16 cellular contexts compared by ENCODE assay signal in the genomic region with DNA sequence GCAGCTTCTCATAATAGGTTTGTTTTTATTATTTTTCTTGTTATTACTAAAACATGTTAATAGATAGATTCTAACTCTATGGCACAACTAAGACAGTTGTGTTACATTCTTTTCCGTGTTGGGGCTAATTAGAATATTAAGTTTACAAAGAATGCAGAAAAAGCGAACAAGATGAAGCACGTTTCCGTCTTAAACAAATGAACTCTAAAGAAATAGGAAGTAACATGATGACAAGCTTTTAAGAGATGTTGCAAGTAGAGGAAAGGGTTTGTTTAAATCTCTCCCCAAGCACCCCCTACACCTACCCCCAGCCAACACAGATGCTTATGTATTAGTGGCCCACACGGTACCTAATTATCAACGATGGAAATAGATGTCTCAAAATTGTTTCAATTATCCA.
"Had no signal": no experiment of that assay in that cellular context is flagged by ENCODE, and none has a peak within 500 bp of the region (broad histone marks: within the 10 kb centered on the region; RNA-seq: fewer than 3 reads in every experiment).

No MANE protein-coding gene starts in this region.

- ATAC-seq: activated naive CD8-positive, alpha-beta T cell treated with anti-CD3 and anti-CD28 coated beads, Interleukin-2, amount 50 U/mL, for 24 hours; activated T-cell treated with anti-CD3 and anti-CD28 coated beads, Interleukin-2, amount 50 U/mL, for 72 hours; lower lobe of right lung; naive thymus-derived CD8-positive, alpha-beta T cell; right cardiac atrium; stimulated activated effector memory CD8-positive, alpha-beta T cell treated with anti-CD3 and anti-CD28 coated beads, Interleukin-12 subunit alpha, Interleukin-12 subunit beta, amount 100 ng/mL, for 72 hours had no signal

- H3K4me1 ChIP-seq: colonic mucosa, lower lobe of right lung, tibial nerve had no signal

- DNase-seq: activated CD4-positive, alpha-beta memory T cell treated with anti-CD3 and anti-CD28 coated beads, Interleukin-2, amount 10 ng/mL, durations not matched to agents 7 days and 5 days; activated CD4-positive, alpha-beta T cell treated with anti-CD3 and anti-CD28 coated beads for 1 hour; activated CD8-positive, alpha-beta memory T cell treated with anti-CD3 and anti-CD28 coated beads, Interleukin-2, amount 50 U/mL, for 4 hours; activated naive CD4-positive, alpha-beta T cell; activated naive CD8-positive, alpha-beta T cell treated with anti-CD3 and anti-CD28 coated beads, Interleukin-2, amount 50 U/mL, for 24 hours; activated T-cell treated with anti-CD3 and anti-CD28 coated beads, Interleukin-2, amount 50 U/mL, for 72 hours; colonic mucosa; hippocampal formation; lower lobe of right lung; naive thymus-derived CD8-positive, alpha-beta T cell; right cardiac atrium had no signal

- H3K27me3 ChIP-seq: colonic mucosa, tibial nerve had no signal

- H3K36me3 ChIP-seq: colonic mucosa, lower lobe of right lung, tibial nerve had no signal

- H3K4me3 ChIP-seq: colonic mucosa, lower lobe of right lung, tibial nerve had no signal

- FAIRE-seq: astrocyte, endothelial cell of umbilical vein had no signal

- H3K27ac ChIP-seq: colonic mucosa, lower lobe of right lung, tibial nerve had no signal

- H3K27ac Mint-ChIP-seq: activated CD4-positive, alpha-beta memory T cell treated with anti-CD3 and anti-CD28 coated beads, Interleukin-2, amount 10 ng/mL, durations not matched to agents 7 days and 5 days; activated naive CD8-positive, alpha-beta T cell treated with anti-CD3 and anti-CD28 coated beads, Interleukin-2, amount 50 U/mL, for 24 hours; activated T-cell treated with anti-CD3 and anti-CD28 coated beads, Interleukin-2, amount 50 U/mL, for 72 hours; naive thymus-derived CD8-positive, alpha-beta T cell; stimulated activated effector memory CD8-positive, alpha-beta T cell treated with anti-CD3 and anti-CD28 coated beads, Interleukin-12 subunit alpha, Interleukin-12 subunit beta, amount 100 ng/mL, for 72 hours; T-helper 2 cell treated with Interferon-gamma antibody and Interleukin-4, amounts not matched to agents 5 μg/mL and 100 μg/mL, for 36 hours had no signal

- H3K36me3 Mint-ChIP-seq: naive thymus-derived CD8-positive, alpha-beta T cell; stimulated activated effector memory CD8-positive, alpha-beta T cell treated with anti-CD3 and anti-CD28 coated beads, Interleukin-12 subunit alpha, Interleukin-12 subunit beta, amount 100 ng/mL, for 72 hours had no signal

- H3K9me3 ChIP-seq: colonic mucosa, lower lobe of right lung, tibial nerve had no signal

- H3K9me3 Mint-ChIP-seq: activated CD4-positive, alpha-beta memory T cell treated with anti-CD3 and anti-CD28 coated beads, Interleukin-2, amount 10 ng/mL, durations not matched to agents 7 days and 5 days; activated naive CD8-positive, alpha-beta T cell treated with anti-CD3 and anti-CD28 coated beads, Interleukin-2, amount 50 U/mL, for 24 hours; activated T-cell treated with anti-CD3 and anti-CD28 coated beads, Interleukin-2, amount 50 U/mL, for 72 hours; naive thymus-derived CD8-positive, alpha-beta T cell; stimulated activated effector memory CD8-positive, alpha-beta T cell treated with anti-CD3 and anti-CD28 coated beads, Interleukin-12 subunit alpha, Interleukin-12 subunit beta, amount 100 ng/mL, for 72 hours; T-helper 2 cell treated with Interferon-gamma antibody and Interleukin-4, amounts not matched to agents 5 μg/mL and 100 μg/mL, for 36 hours had no signal
